In genomic region chr10:129491123-129491734, GRCh38 we compare ENCODE assay signal across 1 cellular context.
TF ChIP-seq lines count a peak whose summit lies in the region.

No MANE protein-coding gene starts in this region.

TF ChIP-seq in GM23338, 12 proteins besides CTCF, POLR2A, EP300 and RAD21 (continued from another document):
- TF ChIP-seq, protein P1, sequence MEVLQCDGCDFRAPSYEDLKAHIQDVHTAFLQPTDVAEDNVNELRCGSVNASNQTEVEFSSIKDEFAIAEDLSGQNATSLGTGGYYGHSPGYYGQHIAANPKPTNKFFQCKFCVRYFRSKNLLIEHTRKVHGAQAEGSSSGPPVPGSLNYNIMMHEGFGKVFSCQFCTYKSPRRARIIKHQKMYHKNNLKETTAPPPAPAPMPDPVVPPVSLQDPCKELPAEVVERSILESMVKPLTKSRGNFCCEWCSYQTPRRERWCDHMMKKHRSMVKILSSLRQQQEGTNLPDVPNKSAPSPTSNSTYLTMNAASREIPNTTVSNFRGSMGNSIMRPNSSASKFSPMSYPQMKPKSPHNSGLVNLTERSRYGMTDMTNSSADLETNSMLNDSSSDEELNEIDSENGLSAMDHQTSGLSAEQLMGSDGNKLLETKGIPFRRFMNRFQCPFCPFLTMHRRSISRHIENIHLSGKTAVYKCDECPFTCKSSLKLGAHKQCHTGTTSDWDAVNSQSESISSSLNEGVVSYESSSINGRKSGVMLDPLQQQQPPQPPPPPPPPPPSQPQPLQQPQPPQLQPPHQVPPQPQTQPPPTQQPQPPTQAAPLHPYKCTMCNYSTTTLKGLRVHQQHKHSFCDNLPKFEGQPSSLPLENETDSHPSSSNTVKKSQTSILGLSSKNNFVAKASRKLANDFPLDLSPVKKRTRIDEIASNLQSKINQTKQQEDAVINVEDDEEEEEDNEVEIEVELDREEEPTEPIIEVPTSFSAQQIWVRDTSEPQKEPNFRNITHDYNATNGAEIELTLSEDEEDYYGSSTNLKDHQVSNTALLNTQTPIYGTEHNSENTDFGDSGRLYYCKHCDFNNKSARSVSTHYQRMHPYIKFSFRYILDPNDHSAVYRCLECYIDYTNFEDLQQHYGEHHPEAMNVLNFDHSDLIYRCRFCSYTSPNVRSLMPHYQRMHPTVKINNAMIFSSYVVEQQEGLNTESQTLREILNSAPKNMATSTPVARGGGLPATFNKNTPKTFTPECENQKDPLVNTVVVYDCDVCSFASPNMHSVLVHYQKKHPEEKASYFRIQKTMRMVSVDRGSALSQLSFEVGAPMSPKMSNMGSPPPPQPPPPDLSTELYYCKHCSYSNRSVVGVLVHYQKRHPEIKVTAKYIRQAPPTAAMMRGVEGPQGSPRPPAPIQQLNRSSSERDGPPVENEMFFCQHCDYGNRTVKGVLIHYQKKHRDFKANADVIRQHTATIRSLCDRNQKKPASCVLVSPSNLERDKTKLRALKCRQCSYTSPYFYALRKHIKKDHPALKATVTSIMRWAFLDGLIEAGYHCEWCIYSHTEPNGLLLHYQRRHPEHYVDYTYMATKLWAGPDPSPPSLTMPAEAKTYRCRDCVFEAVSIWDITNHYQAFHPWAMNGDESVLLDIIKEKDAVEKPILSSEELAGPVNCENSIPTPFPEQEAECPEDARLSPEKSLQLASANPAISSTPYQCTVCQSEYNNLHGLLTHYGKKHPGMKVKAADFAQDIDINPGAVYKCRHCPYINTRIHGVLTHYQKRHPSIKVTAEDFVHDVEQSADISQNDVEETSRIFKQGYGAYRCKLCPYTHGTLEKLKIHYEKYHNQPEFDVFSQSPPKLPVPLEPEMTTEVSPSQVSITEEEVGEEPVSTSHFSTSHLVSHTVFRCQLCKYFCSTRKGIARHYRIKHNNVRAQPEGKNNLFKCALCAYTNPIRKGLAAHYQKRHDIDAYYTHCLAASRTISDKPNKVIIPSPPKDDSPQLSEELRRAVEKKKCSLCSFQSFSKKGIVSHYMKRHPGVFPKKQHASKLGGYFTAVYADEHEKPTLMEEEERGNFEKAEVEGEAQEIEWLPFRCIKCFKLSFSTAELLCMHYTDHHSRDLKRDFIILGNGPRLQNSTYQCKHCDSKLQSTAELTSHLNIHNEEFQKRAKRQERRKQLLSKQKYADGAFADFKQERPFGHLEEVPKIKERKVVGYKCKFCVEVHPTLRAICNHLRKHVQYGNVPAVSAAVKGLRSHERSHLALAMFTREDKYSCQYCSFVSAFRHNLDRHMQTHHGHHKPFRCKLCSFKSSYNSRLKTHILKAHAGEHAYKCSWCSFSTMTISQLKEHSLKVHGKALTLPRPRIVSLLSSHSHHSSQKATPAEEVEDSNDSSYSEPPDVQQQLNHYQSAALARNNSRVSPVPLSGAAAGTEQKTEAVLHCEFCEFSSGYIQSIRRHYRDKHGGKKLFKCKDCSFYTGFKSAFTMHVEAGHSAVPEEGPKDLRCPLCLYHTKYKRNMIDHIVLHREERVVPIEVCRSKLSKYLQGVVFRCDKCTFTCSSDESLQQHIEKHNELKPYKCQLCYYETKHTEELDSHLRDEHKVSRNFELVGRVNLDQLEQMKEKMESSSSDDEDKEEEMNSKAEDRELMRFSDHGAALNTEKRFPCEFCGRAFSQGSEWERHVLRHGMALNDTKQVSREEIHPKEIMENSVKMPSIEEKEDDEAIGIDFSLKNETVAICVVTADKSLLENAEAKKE (CRISPR knock-in tag; IDR thresholded peaks at IDR 0.05), result no peak
- TF ChIP-seq JUNB (IDR thresholded peaks at IDR 0.05; ENCODE audit: unreplicated experiment), result no peak
- no peak for TF ChIP-seq POLR2AphosphoS5 (IDR thresholded peaks at IDR 0.05; ENCODE audit: low read depth)
- TF ChIP-seq ZNF331 (CRISPR knock-in tag; IDR thresholded peaks at IDR 0.05; ENCODE audit: low read depth), result no peak
- TF ChIP-seq STAT1 (IDR thresholded peaks at IDR 0.05; ENCODE audit: unreplicated experiment), result no peak
- TF ChIP-seq, protein P2, sequence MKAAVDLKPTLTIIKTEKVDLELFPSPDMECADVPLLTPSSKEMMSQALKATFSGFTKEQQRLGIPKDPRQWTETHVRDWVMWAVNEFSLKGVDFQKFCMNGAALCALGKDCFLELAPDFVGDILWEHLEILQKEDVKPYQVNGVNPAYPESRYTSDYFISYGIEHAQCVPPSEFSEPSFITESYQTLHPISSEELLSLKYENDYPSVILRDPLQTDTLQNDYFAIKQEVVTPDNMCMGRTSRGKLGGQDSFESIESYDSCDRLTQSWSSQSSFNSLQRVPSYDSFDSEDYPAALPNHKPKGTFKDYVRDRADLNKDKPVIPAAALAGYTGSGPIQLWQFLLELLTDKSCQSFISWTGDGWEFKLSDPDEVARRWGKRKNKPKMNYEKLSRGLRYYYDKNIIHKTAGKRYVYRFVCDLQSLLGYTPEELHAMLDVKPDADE (IDR thresholded peaks at IDR 0.05), result no peak
- TF ChIP-seq NANOG (IDR thresholded peaks at IDR 0.05; ENCODE audit: borderline replicate concordance), result no peak
- no peak for TF ChIP-seq ZNF114 (CRISPR knock-in tag; IDR thresholded peaks at IDR 0.05)
- no peak for TF ChIP-seq EZH2phosphoT487 (IDR thresholded peaks at IDR 0.05; ENCODE audit: unreplicated experiment)
